8 cellular contexts compared by ENCODE assay signal in the genomic region with DNA sequence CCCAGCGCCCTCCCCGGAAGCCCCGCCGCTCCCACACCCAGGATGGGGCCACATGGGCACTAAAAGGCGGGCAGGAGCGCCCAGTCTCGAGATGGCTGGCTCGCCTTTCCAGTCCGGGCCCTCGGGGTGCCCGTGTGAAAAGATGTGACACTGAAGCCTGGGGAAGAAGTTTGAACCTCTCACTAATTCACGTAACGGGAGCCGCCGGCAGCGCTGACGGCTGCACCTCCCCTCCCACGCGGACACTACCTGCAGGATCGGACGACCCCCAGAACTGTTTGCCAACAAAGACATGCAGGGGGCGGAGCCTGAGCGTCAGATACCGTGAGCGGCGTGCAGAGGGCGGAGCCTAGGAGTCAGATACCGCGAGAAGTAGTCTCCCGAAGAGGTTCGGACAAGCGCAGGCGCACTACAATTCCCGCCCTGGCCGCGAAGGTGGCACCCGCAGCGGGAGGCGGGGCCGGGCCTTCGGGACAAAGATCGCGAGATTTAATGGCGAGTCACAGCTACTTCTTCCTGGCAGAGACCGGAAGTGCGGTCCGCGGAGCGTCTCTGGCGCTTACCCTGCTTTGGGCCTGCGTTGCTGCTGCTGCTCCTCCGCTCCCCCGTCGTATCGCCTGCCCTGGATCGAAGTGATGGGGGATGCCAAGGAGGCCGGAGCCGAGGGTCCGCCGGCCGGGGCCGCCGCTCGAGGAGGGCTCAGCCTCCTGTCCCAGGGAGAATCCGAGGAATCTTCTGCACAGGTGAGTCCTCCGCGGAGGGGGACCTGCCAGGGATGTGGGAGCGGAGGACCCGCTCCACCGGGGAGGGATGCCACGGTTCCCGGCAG. TPM values are rescaled to one million over a fixed set of nuclear protein-coding genes. Genes with fewer than 3 reads are reported as not detected.
DNase-seq lines count a peak whose midpoint lies in the region; ATAC-seq, FAIRE-seq and TF ChIP-seq lines count a peak whose summit lies in the region.

A gene with protein sequence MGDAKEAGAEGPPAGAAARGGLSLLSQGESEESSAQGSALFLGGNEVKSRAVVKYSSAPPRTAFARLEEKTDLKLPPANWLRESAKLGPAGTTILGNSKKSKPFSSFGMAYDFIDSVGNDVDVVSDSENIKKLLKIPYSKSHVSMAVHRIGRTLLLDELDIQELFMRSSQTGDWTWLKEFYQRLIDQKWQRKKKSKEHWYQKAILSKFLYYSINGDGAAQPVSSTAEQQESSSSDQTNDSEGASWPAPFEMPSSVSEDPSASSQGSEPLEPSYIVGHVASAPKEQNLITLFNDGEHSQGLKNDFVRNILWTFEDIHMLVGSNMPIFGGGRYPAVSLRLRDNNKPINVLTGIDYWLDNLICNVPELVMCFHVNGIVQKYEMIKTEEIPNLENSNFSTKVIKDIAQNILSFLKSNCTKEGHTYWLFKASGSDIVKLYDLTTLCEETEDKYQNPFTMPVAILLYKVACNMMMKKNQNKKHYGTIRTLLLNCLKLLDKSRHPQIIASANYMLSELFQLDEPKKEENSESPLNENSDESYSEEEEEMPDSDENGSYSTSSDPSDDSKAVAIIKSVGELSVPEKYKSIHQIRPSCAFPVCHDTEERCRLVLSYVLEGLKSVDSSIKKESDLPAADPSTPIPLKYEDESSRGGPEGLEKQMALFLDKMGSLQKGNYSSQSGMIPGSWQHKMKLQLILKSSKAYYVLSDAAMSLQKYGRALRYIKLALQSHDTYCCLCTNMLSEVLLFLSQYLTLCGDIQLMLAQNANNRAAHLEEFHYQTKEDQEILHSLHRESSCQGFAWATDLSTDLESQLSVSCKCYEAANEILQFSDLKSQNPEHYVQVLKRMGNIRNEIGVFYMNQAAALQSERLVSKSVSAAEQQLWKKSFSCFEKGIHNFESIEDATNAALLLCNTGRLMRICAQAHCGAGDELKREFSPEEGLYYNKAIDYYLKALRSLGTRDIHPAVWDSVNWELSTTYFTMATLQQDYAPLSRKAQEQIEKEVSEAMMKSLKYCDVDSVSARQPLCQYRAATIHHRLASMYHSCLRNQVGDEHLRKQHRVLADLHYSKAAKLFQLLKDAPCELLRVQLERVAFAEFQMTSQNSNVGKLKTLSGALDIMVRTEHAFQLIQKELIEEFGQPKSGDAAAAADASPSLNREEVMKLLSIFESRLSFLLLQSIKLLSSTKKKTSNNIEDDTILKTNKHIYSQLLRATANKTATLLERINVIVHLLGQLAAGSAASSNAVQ (plus strand): TSS at position 537 of the 829 bp plus-strand sequence. CDS start 99 bp downstream, at position 636.

- POLR2A ChIA-PET in endothelial cell of umbilical vein (lab: Charles Lee): interaction anchor here (0.6 to 1.0 kb wide), 3 partner anchors 12 to 663 kb away, joined by 3 read pairs; no protein-coding TSS in a partner anchor

- H2AFZ ChIP-seq in OCI-LY3 (ENCODE audit: low read depth, low read length) (peak within 1 kb of the TSS; percentile 69; the same call in 1 of the 2 replicates), endothelial cell of umbilical vein (ENCODE audit: low read depth, low read length) (peak within 1 kb of the TSS; percentile 94)

- H4K20me1 ChIP-seq in OCI-LY3 (ENCODE audit: insufficient read depth, low read length) (no peaks in the 10 kb centered on the region), endothelial cell of umbilical vein (replicated peaks; ENCODE audit: control insufficient read depth, extremely low read depth, insufficient read depth, low read length) (no peaks in the 10 kb centered on the region)

- peak within 1 kb of the TSS; percentile 77 for H3K4me2 ChIP-seq in OCI-LY3 (ENCODE audit: low read length)
- H3K4me2 ChIP-seq in endothelial cell of umbilical vein (ENCODE audit: insufficient read depth, low read length): peak within 1 kb of the TSS; percentile 74

- H3K9me3 ChIP-seq in OCI-LY3 (ENCODE audit: insufficient read depth, low read length) (no peaks in the 10 kb centered on the region), endothelial cell of umbilical vein (replicated peaks; ENCODE audit: control insufficient read depth, insufficient read depth, low read length) (no peaks in the 10 kb centered on the region)

- H3K4me1 ChIP-seq in OCI-LY3 (ENCODE audit: low read length): peaks cover 19% of the 10 kb centered on the region
- H3K4me1 ChIP-seq in endothelial cell of umbilical vein (ENCODE audit: control insufficient read depth, extremely low read depth, insufficient read depth, low read length): peaks cover 6% of the 10 kb centered on the region

- H3K79me2 ChIP-seq in OCI-LY3 (ENCODE audit: low read length) (peaks cover 33% of the 10 kb centered on the region), endothelial cell of umbilical vein (ENCODE audit: control insufficient read depth, insufficient read depth, low read length) (peaks cover 24% of the 10 kb centered on the region)

- H3K9ac ChIP-seq in OCI-LY3 (ENCODE audit: low read length) (peak within 1 kb of the TSS; percentile 92), endothelial cell of umbilical vein (replicated peaks; ENCODE audit: extremely low read depth, insufficient read depth, low read length) (peak within 1 kb of the TSS; percentile 96)

- intact Hi-C loops in endothelial cell of umbilical vein (cut with micrococcal nuclease): loop anchor here (1.0 to 10.0 kb wide), 7 partner anchors 39 to 727 kb away; a partner anchor contains a TSS

- BruUV-seq in endothelial cell of umbilical vein (replicated peaks; lab: Mats Ljungman, UMichigan): no TSS peak

- no peaks in the 10 kb centered on the region for H3K27me3 ChIP-seq in OCI-LY3 (ENCODE audit: low read depth, low read length)
- H3K27me3 ChIP-seq in endothelial cell of umbilical vein (ENCODE audit: control insufficient read depth in 2 of 2, insufficient read depth in 2 of 2, low read length in 2 of 2): no peaks in the 10 kb centered on the region

- H3K9me1 ChIP-seq in endothelial cell of umbilical vein (replicated peaks; ENCODE audit: control insufficient read depth, extremely low read depth, insufficient read depth, low read length): no peaks in the 10 kb centered on the region

- no peak for TF ChIP-seq CTCF in OCI-LY3 (IDR thresholded peaks at IDR 0.05; ENCODE audit: low read depth, low read length)
- TF ChIP-seq CTCF in endothelial cell of umbilical vein (IDR thresholded peaks at IDR 0.05; ENCODE audit: extremely low read depth in 1 of 2, insufficient read depth in 1 of 2, low read depth in 1 of 2, low read length in 2 of 2): no peak

- peak; percentile 96 for ATAC-seq in GM21515 (IDR thresholded peaks at IDR 0.05; ENCODE audit: unreplicated experiment)

- H3K27ac ChIP-seq in OCI-LY3 (ENCODE audit: low read length) (peak within 1 kb of the TSS; percentile 77), endothelial cell of umbilical vein (ENCODE audit: insufficient read depth, low read depth, low read length) (peak within 1 kb of the TSS; percentile 67)

- peak; percentile 97 for FAIRE-seq in endothelial cell of umbilical vein (lab: Jason Lieb, UNC)

- DNase-seq in D341Med (ENCODE audit: low spot score) (peak; percentile 92), HuH-7 (ENCODE audit: low spot score) (peak; percentile 87), endothelial cell of umbilical vein (ENCODE audit: low read depth, low spot score) (peak; percentile 100), midbrain (lab: John Stamatoyannopoulos, UW) (peak; percentile 99)
- peak; percentile 97 for DNase-seq in activated CD8-positive, alpha-beta memory T cell treated with anti-CD3 and anti-CD28 coated beads, Interleukin-2, amount 50 U/mL, for 48 hours
- DNase-seq in stimulated activated CD8-positive, alpha-beta memory T cell treated with anti-CD3 and anti-CD28 coated beads, Interleukin-2, amount 100 ng/mL, for 1 hour (ENCODE audit: low read depth in 2 of 2): peak; percentile 98 to 99

- dilution Hi-C loops in endothelial cell of umbilical vein (cut with MboI; ENCODE audit: extremely low pct_ligation_motif_present, low sequenced_read_pairs): no loop called here

- CTCF ChIA-PET in endothelial cell of umbilical vein (lab: Charles Lee): interaction anchor here (0.6 to 1.0 kb wide), 3 partner anchors 12 to 727 kb away, joined by 3 to 4 read pairs (median 3); no protein-coding TSS in a partner anchor

- peaks cover 30% of the 10 kb centered on the region for H3K36me3 ChIP-seq in OCI-LY3 (replicated peaks; ENCODE audit: low read depth, low read length)
- peaks cover 2 to 13% of the 10 kb centered on the region in 2 experiments for H3K36me3 ChIP-seq in endothelial cell of umbilical vein (ENCODE audit: control insufficient read depth in 2 of 2, extremely low read depth in 1 of 2, insufficient read depth in 2 of 2, low read length in 2 of 2)

- peak; percentile 97 for TF ChIP-seq POLR2A in endothelial cell of umbilical vein (IDR thresholded peaks at IDR 0.05; ENCODE audit: low read depth, low read length)

- H3K4me3 ChIP-seq in OCI-LY3 (ENCODE audit: low read length): peak within 1 kb of the TSS; percentile 93
- H3K4me3 ChIP-seq in endothelial cell of umbilical vein (replicated peaks in 1 of 3; ENCODE audit: insufficient read depth in 1 of 3, low read depth in 1 of 3, low read length in 3 of 3): peak within 1 kb of the TSS; percentile 65 to 98 (median 93)

TF ChIP-seq in endothelial cell of umbilical vein, 7 proteins besides CTCF, POLR2A, EP300 and RAD21:
- no peak for TF ChIP-seq EZH2 (IDR thresholded peaks at IDR 0.05; ENCODE audit: borderline replicate concordance, low read depth, low read length, severe bottlenecking)
- TF ChIP-seq POLR2AphosphoS5 (IDR thresholded peaks at IDR 0.05; ENCODE audit: insufficient read depth, low read depth, low read length): peak; percentile 95

RNA-seq across cellular contexts. Expression of the gene that starts here (rescaled TPM):
- 24.7 and 27.8 TPM in 2 replicates for total RNA-seq in endothelial cell of umbilical vein
- 9.6 and 11.6 TPM in 2 replicates for polyA plus RNA-seq in endothelial cell of umbilical vein
- 6.9 and 8.2 TPM in 2 replicates for polyA plus RNA-seq in endothelial cell of umbilical vein (2011; cell fraction: cytosol; rRNA removed)
- polyA plus RNA-seq in endothelial cell of umbilical vein (2011; cell fraction: nucleus; rRNA removed): 55.3 and 79.7 TPM in 2 replicates
- 14.4 and 16.8 TPM in 2 replicates for polyA plus RNA-seq in endothelial cell of umbilical vein (2012)
- polyA minus RNA-seq in endothelial cell of umbilical vein: 16.1 and 23.5 TPM in 2 replicates
- polyA minus RNA-seq in endothelial cell of umbilical vein (2011; cell fraction: cytosol; rRNA and poly(A)+ RNA removed): 21.3 TPM
- polyA minus RNA-seq in endothelial cell of umbilical vein (2011; cell fraction: nucleus; rRNA and poly(A)+ RNA removed): 42.7 and 57.7 TPM in 2 replicates

Comparison
In these comparisons a context has a peak if more than half of its experiments do, and no peak if none do; other contexts are left out.
1. Peak in every context shown above with its lines: DNase-seq, ATAC-seq, H3K4me3 ChIP-seq and H3K27ac ChIP-seq.